In the genomic region with DNA sequence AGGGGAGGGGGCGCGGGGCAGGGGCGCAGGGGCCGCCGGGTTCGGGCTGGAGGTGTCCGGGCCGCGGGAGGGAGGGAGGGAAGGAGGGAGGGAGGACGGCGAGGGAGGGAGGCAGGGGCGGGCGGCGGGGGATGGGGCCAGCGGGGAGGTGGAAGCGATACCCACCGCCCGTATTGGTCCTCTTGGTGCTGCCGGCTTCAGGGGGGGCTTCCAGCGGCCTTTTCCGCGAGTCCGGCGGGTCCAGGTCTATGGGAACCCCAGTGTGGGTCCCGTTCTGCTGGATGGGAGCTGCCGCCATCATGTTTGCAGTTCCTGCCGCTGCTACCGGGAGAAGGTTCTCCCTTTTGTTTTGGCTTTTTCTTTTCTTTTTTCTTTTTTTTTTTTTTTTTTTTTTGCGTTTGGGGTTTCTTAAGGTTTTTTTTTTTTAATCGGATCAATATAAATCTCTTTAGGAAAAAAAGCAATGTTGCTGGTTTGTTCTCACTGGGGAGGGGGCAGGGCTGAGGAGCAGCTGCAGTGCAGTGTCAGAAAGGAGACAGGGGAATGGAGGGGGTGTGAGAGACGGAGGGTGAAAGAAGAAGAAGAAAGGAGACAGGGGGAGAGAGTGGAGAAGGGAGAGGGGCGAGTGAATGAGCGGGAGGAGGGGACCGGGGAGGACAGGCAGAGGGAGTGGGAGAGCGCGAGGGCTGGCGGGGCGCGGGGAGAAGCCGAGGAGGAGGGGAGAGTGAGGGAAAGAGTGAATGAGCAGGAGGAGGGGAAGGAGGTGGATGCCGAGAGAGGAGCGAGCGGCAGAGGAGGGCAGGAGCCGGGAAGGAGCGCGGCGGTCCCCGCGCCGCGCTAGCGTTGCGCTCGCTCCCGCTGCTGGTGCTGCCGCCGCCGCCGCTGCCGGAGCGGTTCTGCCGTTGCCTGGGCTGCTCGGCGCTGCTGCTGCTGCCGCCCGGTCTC, we compare ENCODE assay signal across 1 cellular context.
TF ChIP-seq lines count a peak whose summit lies in the region.

A gene with protein sequence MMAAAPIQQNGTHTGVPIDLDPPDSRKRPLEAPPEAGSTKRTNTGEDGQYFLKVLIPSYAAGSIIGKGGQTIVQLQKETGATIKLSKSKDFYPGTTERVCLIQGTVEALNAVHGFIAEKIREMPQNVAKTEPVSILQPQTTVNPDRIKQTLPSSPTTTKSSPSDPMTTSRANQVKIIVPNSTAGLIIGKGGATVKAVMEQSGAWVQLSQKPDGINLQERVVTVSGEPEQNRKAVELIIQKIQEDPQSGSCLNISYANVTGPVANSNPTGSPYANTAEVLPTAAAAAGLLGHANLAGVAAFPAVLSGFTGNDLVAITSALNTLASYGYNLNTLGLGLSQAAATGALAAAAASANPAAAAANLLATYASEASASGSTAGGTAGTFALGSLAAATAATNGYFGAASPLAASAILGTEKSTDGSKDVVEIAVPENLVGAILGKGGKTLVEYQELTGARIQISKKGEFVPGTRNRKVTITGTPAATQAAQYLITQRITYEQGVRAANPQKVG (minus strand): TSS at position 898 of the 945 bp plus-strand sequence. CDS start 597 bp downstream, at position 301.

TF ChIP-seq in HEK293, 187 proteins besides CTCF, POLR2A, EP300 and RAD21 (continued from another document and continues in another):
- TF ChIP-seq, protein P1, sequence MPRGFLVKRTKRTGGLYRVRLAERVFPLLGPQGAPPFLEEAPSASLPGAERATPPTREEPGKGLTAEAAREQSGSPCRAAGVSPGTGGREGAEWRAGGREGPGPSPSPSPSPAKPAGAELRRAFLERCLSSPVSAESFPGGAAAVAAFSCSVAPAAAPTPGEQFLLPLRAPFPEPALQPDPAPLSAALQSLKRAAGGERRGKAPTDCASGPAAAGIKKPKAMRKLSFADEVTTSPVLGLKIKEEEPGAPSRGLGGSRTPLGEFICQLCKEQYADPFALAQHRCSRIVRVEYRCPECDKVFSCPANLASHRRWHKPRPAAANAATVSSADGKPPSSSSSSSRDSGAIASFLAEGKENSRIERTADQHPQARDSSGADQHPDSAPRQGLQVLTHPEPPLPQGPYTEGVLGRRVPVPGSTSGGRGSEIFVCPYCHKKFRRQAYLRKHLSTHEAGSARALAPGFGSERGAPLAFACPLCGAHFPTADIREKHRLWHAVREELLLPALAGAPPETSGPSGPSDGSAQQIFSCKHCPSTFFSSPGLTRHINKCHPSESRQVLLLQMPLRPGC (tag by site-specific recombination; IDR thresholded peaks at IDR 0.05): no peak
- TF ChIP-seq SP3 (tag by site-specific recombination; IDR thresholded peaks at IDR 0.05) (peak; percentile 52), ZNF24 (tag by site-specific recombination; IDR thresholded peaks at IDR 0.05) (0 out of 2 replicates have a peak, but pooled peaks have one; percentile 29), ZBTB20 (tag by site-specific recombination; IDR thresholded peaks at IDR 0.05) (peak; percentile 76; the same call in 1 of the 2 replicates), ZNF114 (tag by site-specific recombination; IDR thresholded peaks at IDR 0.05) (no peak), ZNF600 (tag by site-specific recombination; IDR thresholded peaks at IDR 0.05) (0 out of 2 replicates have a peak, but pooled peaks have one; percentile 52), ZNF48 (tag by site-specific recombination; IDR thresholded peaks at IDR 0.05) (no peak), SP2 (tag by site-specific recombination; IDR thresholded peaks at IDR 0.05) (peak; percentile 51), ZEB2 (tag by site-specific recombination; IDR thresholded peaks at IDR 0.05) (peak; percentile 43), ZNF610 (tag by site-specific recombination; IDR thresholded peaks at IDR 0.05; ENCODE audit: borderline replicate concordance) (peak; percentile 69; the same call in 1 of the 2 replicates), YY1 (tag by site-specific recombination; IDR thresholded peaks at IDR 0.05) (no peak), ZNF394 (tag by site-specific recombination; IDR thresholded peaks at IDR 0.05; ENCODE audit: borderline replicate concordance) (peak; percentile 69; the same call in 1 of the 2 replicates), ZNF341 (tag by site-specific recombination; IDR thresholded peaks at IDR 0.05; ENCODE audit: low read depth) (peak; percentile 92), ZNF791 (tag by site-specific recombination; IDR thresholded peaks at IDR 0.05) (0 out of 2 replicates have a peak, but pooled peaks have one; percentile 56)
- TF ChIP-seq, protein P2, sequence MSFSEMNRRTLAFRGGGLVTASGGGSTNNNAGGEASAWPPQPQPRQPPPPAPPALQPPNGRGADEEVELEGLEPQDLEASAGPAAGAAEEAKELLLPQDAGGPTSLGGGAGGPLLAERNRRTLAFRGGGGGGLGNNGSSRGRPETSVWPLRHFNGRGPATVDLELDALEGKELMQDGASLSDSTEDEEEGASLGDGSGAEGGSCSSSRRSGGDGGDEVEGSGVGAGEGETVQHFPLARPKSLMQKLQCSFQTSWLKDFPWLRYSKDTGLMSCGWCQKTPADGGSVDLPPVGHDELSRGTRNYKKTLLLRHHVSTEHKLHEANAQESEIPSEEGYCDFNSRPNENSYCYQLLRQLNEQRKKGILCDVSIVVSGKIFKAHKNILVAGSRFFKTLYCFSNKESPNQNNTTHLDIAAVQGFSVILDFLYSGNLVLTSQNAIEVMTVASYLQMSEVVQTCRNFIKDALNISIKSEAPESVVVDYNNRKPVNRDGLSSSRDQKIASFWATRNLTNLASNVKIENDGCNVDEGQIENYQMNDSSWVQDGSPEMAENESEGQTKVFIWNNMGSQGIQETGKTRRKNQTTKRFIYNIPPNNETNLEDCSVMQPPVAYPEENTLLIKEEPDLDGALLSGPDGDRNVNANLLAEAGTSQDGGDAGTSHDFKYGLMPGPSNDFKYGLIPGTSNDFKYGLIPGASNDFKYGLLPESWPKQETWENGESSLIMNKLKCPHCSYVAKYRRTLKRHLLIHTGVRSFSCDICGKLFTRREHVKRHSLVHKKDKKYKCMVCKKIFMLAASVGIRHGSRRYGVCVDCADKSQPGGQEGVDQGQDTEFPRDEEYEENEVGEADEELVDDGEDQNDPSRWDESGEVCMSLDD (tag by site-specific recombination; IDR thresholded peaks at IDR 0.05): 0 out of 2 replicates have a peak, but pooled peaks have one; percentile 47
- TF ChIP-seq, protein P3, sequence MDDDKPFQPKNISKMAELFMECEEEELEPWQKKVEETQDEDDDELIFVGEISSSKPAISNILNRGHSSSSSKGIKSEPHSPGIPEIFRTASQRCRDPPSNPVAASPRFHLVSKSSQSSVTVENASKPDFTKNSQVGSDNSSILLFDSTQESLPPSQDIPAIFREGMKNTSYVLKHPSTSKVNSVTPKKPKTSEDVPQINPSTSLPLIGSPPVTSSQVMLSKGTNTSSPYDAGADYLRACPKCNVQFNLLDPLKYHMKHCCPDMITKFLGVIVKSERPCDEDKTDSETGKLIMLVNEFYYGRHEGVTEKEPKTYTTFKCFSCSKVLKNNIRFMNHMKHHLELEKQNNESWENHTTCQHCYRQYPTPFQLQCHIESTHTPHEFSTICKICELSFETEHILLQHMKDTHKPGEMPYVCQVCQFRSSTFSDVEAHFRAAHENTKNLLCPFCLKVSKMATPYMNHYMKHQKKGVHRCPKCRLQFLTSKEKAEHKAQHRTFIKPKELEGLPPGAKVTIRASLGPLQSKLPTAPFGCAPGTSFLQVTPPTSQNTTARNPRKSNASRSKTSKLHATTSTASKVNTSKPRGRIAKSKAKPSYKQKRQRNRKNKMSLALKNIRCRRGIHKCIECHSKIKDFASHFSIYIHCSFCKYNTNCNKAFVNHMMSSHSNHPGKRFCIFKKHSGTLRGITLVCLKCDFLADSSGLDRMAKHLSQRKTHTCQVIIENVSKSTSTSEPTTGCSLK (tag by site-specific recombination; IDR thresholded peaks at IDR 0.05): no peak; the same call in 1 of the 2 replicates
- TF ChIP-seq, protein P4, sequence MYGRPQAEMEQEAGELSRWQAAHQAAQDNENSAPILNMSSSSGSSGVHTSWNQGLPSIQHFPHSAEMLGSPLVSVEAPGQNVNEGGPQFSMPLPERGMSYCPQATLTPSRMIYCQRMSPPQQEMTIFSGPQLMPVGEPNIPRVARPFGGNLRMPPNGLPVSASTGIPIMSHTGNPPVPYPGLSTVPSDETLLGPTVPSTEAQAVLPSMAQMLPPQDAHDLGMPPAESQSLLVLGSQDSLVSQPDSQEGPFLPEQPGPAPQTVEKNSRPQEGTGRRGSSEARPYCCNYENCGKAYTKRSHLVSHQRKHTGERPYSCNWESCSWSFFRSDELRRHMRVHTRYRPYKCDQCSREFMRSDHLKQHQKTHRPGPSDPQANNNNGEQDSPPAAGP (tag by site-specific recombination; IDR thresholded peaks at IDR 0.05): 0 out of 2 replicates have a peak, but pooled peaks have one; percentile 33
- TF ChIP-seq, protein P5, sequence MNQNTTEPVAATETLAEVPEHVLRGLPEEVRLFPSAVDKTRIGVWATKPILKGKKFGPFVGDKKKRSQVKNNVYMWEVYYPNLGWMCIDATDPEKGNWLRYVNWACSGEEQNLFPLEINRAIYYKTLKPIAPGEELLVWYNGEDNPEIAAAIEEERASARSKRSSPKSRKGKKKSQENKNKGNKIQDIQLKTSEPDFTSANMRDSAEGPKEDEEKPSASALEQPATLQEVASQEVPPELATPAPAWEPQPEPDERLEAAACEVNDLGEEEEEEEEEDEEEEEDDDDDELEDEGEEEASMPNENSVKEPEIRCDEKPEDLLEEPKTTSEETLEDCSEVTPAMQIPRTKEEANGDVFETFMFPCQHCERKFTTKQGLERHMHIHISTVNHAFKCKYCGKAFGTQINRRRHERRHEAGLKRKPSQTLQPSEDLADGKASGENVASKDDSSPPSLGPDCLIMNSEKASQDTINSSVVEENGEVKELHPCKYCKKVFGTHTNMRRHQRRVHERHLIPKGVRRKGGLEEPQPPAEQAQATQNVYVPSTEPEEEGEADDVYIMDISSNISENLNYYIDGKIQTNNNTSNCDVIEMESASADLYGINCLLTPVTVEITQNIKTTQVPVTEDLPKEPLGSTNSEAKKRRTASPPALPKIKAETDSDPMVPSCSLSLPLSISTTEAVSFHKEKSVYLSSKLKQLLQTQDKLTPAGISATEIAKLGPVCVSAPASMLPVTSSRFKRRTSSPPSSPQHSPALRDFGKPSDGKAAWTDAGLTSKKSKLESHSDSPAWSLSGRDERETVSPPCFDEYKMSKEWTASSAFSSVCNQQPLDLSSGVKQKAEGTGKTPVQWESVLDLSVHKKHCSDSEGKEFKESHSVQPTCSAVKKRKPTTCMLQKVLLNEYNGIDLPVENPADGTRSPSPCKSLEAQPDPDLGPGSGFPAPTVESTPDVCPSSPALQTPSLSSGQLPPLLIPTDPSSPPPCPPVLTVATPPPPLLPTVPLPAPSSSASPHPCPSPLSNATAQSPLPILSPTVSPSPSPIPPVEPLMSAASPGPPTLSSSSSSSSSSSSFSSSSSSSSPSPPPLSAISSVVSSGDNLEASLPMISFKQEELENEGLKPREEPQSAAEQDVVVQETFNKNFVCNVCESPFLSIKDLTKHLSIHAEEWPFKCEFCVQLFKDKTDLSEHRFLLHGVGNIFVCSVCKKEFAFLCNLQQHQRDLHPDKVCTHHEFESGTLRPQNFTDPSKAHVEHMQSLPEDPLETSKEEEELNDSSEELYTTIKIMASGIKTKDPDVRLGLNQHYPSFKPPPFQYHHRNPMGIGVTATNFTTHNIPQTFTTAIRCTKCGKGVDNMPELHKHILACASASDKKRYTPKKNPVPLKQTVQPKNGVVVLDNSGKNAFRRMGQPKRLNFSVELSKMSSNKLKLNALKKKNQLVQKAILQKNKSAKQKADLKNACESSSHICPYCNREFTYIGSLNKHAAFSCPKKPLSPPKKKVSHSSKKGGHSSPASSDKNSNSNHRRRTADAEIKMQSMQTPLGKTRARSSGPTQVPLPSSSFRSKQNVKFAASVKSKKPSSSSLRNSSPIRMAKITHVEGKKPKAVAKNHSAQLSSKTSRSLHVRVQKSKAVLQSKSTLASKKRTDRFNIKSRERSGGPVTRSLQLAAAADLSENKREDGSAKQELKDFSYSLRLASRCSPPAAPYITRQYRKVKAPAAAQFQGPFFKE (tag by site-specific recombination; IDR thresholded peaks at IDR 0.05; ENCODE audit: borderline replicate concordance): no peak
- TF ChIP-seq, protein P6, sequence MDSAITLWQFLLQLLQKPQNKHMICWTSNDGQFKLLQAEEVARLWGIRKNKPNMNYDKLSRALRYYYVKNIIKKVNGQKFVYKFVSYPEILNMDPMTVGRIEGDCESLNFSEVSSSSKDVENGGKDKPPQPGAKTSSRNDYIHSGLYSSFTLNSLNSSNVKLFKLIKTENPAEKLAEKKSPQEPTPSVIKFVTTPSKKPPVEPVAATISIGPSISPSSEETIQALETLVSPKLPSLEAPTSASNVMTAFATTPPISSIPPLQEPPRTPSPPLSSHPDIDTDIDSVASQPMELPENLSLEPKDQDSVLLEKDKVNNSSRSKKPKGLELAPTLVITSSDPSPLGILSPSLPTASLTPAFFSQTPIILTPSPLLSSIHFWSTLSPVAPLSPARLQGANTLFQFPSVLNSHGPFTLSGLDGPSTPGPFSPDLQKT (IDR thresholded peaks at IDR 0.05; ENCODE audit: borderline replicate concordance, low read depth, low read length): no peak
- TF ChIP-seq, protein P7, sequence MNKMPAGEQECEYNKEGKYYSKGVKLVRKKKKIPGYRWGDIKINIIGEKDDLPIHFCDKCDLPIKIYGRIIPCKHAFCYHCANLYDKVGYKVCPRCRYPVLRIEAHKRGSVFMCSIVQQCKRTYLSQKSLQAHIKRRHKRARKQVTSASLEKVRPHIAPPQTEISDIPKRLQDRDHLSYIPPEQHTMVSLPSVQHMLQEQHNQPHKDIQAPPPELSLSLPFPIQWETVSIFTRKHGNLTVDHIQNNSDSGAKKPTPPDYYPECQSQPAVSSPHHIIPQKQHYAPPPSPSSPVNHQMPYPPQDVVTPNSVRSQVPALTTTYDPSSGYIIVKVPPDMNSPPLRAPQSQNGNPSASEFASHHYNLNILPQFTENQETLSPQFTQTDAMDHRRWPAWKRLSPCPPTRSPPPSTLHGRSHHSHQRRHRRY (tag by site-specific recombination; IDR thresholded peaks at IDR 0.05): no peak
- TF ChIP-seq, protein P8, sequence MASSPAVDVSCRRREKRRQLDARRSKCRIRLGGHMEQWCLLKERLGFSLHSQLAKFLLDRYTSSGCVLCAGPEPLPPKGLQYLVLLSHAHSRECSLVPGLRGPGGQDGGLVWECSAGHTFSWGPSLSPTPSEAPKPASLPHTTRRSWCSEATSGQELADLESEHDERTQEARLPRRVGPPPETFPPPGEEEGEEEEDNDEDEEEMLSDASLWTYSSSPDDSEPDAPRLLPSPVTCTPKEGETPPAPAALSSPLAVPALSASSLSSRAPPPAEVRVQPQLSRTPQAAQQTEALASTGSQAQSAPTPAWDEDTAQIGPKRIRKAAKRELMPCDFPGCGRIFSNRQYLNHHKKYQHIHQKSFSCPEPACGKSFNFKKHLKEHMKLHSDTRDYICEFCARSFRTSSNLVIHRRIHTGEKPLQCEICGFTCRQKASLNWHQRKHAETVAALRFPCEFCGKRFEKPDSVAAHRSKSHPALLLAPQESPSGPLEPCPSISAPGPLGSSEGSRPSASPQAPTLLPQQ (tag by site-specific recombination; IDR thresholded peaks at IDR 0.05): peak; percentile 28; the same call in 1 of the 2 replicates
- TF ChIP-seq, protein P9, sequence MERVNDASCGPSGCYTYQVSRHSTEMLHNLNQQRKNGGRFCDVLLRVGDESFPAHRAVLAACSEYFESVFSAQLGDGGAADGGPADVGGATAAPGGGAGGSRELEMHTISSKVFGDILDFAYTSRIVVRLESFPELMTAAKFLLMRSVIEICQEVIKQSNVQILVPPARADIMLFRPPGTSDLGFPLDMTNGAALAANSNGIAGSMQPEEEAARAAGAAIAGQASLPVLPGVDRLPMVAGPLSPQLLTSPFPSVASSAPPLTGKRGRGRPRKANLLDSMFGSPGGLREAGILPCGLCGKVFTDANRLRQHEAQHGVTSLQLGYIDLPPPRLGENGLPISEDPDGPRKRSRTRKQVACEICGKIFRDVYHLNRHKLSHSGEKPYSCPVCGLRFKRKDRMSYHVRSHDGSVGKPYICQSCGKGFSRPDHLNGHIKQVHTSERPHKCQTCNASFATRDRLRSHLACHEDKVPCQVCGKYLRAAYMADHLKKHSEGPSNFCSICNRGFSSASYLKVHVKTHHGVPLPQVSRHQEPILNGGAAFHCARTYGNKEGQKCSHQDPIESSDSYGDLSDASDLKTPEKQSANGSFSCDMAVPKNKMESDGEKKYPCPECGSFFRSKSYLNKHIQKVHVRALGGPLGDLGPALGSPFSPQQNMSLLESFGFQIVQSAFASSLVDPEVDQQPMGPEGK (tag by site-specific recombination; IDR thresholded peaks at IDR 0.05): peak; percentile 80
